Comparison of ENCODE assay signal across 8 cellular contexts in the genomic region with DNA sequence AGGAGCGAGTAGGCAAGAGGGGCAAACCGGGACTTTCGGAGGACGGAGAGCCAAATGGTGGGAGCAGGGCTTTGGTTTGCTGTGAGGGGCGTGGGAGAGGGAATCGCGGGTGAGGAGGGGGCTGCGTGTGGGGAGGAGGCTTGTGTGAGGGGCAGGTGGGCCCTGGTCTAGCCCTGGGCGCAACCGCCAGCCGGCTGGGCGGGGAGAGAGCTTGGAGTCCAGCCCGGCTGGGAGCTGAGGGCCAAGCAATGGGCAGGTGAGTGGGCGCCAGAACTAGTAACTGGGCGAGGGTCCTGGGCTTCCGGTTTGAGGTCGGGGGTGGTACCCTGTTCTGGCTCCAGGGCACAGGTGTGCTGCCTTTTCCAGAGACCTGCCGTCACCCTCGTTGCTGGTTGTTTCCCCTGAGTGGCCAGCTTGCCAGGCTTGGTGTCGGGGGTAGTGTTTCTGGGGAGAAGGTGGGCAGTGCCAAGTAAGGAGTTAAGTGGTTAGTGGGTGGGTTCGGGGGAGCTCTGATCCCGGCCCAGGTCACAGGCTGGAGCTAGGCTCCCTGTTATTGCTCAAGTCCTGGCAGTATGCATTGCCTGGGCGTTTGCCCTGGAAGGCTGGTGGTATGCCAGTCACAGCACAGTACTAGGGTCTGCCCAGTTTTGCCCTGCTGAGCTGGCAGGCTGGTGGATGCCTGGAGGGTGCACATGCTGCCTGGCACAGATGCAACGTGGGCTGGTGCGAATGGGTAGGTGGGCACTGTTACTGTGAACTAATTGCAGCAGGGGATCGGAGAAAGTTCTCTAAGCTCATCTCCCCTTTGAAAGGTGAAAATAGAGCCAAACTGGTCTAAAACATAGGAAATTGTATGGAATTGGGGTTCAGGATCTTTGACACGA. TPM values are rescaled to one million over a fixed set of nuclear protein-coding genes. Genes with fewer than 3 reads are reported as not detected.
DNase-seq lines count a peak whose midpoint lies in the region; ATAC-seq and TF ChIP-seq lines count a peak whose summit lies in the region.

No MANE protein-coding gene starts in this region.

- no peaks in the 10 kb centered on the region for H3K27me3 Mint-ChIP-seq in stimulated activated memory B cell treated with anti-CD40 and anti-IgM and Interleukin-4, amounts not matched to agents 10 μg/mL and 1 μg/mL and 100 μg/mL, for 72 hours

- DNase-seq in activated CD8-positive, alpha-beta memory T cell treated with anti-CD3 and anti-CD28 coated beads for 48 hours (ENCODE audit: low read depth in 2 of 3, low spot score in 2 of 3): peak in 2 of 3 experiments; percentile 4 to 14
- no peak for DNase-seq in activated CD8-positive, alpha-beta memory T cell treated with anti-CD3 and anti-CD28 coated beads for 24 hours
- DNase-seq in colonic mucosa (peak; percentile 47), middle frontal gyrus (ENCODE audit: extremely low spot score, low spot score) (no peak)

- H2AFZ ChIP-seq in SU-DHL-6 (ENCODE audit: low read depth, low read length, severe bottlenecking): peak overlapping the region; percentile 79

- H3K36me3 Mint-ChIP-seq in stimulated activated memory B cell treated with anti-CD40 and anti-IgM and Interleukin-4, amounts not matched to agents 10 μg/mL and 1 μg/mL and 100 μg/mL, for 72 hours: no peaks in the 10 kb centered on the region

- H3K79me2 ChIP-seq in SU-DHL-6 (ENCODE audit: insufficient read depth, low read length): no peaks in the 10 kb centered on the region

- ATAC-seq in stimulated activated memory B cell treated with anti-CD40 and anti-IgM and Interleukin-4, amounts not matched to agents 10 μg/mL and 1 μg/mL and 100 μg/mL, for 72 hours: peak; percentile 12
- no peak for ATAC-seq in HG03108 (IDR thresholded peaks at IDR 0.05; ENCODE audit: unreplicated experiment)

- H3K4me1 ChIP-seq in colonic mucosa (peaks cover 14% of the 10 kb centered on the region), liver (ENCODE audit: control insufficient read depth in 4 of 4, insufficient read depth in 4 of 4, low read length in 3 of 4) (peaks cover 2 to 28% (median 14%) of the 10 kb centered on the region in 4 donors)

- H3K4me2 ChIP-seq in SU-DHL-6 (ENCODE audit: low read depth, low read length, poor library complexity, severe bottlenecking): peak overlapping the region; percentile 65

- WGBS in liver: 5% methylated on average over 27 of the region's 27 CpGs

- H3K9ac ChIP-seq in SU-DHL-6 (ENCODE audit: low read length): peak overlapping the region; percentile 75
- H3K9ac ChIP-seq in colonic mucosa (ENCODE audit: low read depth in 2 of 2, low read length in 2 of 2): peak overlapping the region; percentile 98 to 99
- H3K9ac ChIP-seq in liver (ENCODE audit: low read depth in 1 of 2, low read length in 2 of 2): peak overlapping the region; percentile 83 to 99

- H3K4me3 Mint-ChIP-seq in stimulated activated memory B cell treated with anti-CD40 and anti-IgM and Interleukin-4, amounts not matched to agents 10 μg/mL and 1 μg/mL and 100 μg/mL, for 72 hours: peak overlapping the region; percentile 99

- intact Hi-C loops in colonic mucosa (cut with DNase I): no loop called here

- peaks cover 70% of the 10 kb centered on the region for H3K4me1 Mint-ChIP-seq in stimulated activated memory B cell treated with anti-CD40 and anti-IgM and Interleukin-4, amounts not matched to agents 10 μg/mL and 1 μg/mL and 100 μg/mL, for 72 hours

- TF ChIP-seq RAD21 in liver (IDR thresholded peaks at IDR 0.05): no peak

- H3K4me3 ChIP-seq in SU-DHL-6 (ENCODE audit: insufficient read depth, low read length, poor library complexity, severe bottlenecking): peak overlapping the region; percentile 89
- peak overlapping the region; percentile 70 for H3K4me3 ChIP-seq in colonic mucosa
- peak overlapping the region; percentile 67 to 85 (median 84) for H3K4me3 ChIP-seq in liver (ENCODE audit: low read depth in 1 of 3, low read length in 3 of 3)

- H3K9me3 Mint-ChIP-seq in stimulated activated memory B cell treated with anti-CD40 and anti-IgM and Interleukin-4, amounts not matched to agents 10 μg/mL and 1 μg/mL and 100 μg/mL, for 72 hours: no peaks in the 10 kb centered on the region

- TF ChIP-seq CTCF in SU-DHL-6 (IDR thresholded peaks at IDR 0.05; ENCODE audit: insufficient read depth, low read length, poor library complexity, severe bottlenecking) (no peak), colonic mucosa (IDR thresholded peaks at IDR 0.05) (no peak), liver (IDR thresholded peaks at IDR 0.05; ENCODE audit: low read depth, low read length, missing input control) (no peak)

- peak overlapping the region; percentile 99 for H3K27ac Mint-ChIP-seq in stimulated activated memory B cell treated with anti-CD40 and anti-IgM and Interleukin-4, amounts not matched to agents 10 μg/mL and 1 μg/mL and 100 μg/mL, for 72 hours

- H3K9me3 ChIP-seq in SU-DHL-6 (ENCODE audit: insufficient read depth, low read length): no peaks in the 10 kb centered on the region
- H3K9me3 ChIP-seq in colonic mucosa: no peaks in the 10 kb centered on the region
- H3K9me3 ChIP-seq in liver (ENCODE audit: control insufficient read depth in 4 of 4, low read length in 3 of 4): no peaks in the 10 kb centered on the region

- H3K36me3 ChIP-seq in SU-DHL-6 (ENCODE audit: low read length) (no peaks in the 10 kb centered on the region), colonic mucosa (no peaks in the 10 kb centered on the region), liver (ENCODE audit: control insufficient read depth in 4 of 4, insufficient read depth in 3 of 4, low read depth in 1 of 4, low read length in 3 of 4) (no peaks in the 10 kb centered on the region)

- H3K27ac ChIP-seq in SU-DHL-6 (ENCODE audit: low read depth, low read length) (peak overlapping the region; percentile 14; the same call in 1 of the 2 replicates), colonic mucosa (peak overlapping the region; percentile 98), liver (ENCODE audit: low read depth in 1 of 2, low read length in 2 of 2) (peak overlapping the region; percentile 98 to 100)

- H3K27me3 ChIP-seq in SU-DHL-6 (ENCODE audit: low read length) (no peaks in the 10 kb centered on the region), colonic mucosa (no peaks in the 10 kb centered on the region), liver (ENCODE audit: control insufficient read depth in 4 of 4, insufficient read depth in 4 of 4, low read length in 3 of 4) (no peaks in the 10 kb centered on the region)

- H3K9me2 ChIP-seq in SU-DHL-6 (replicated peaks; ENCODE audit: insufficient read depth, low read length): no peaks in the 10 kb centered on the region

- peaks cover 6% of the 10 kb centered on the region for H3F3A ChIP-seq in SU-DHL-6 (ENCODE audit: insufficient read depth)

- no peaks in the 10 kb centered on the region for H4K20me1 ChIP-seq in SU-DHL-6 (ENCODE audit: low read depth, low read length)

TF ChIP-seq in liver, 16 proteins besides CTCF, POLR2A, EP300 and RAD21:
- TF ChIP-seq, protein P1, sequence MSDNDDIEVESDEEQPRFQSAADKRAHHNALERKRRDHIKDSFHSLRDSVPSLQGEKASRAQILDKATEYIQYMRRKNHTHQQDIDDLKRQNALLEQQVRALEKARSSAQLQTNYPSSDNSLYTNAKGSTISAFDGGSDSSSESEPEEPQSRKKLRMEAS (IDR thresholded peaks at IDR 0.05): no peak
- TF ChIP-seq EGR1 (IDR thresholded peaks at IDR 0.05; ENCODE audit: low read depth in 2 of 2) (no peak), SP1 (IDR thresholded peaks at IDR 0.05) (peak; percentile 17), HNF4A (conservative IDR thresholded peaks at IDR 0.05) (peak in 1 of 2 donors; percentile 7), JUND (IDR thresholded peaks at IDR 0.05) (no peak), YY1 (IDR thresholded peaks at IDR 0.05) (no peak), FOXA1 (IDR thresholded peaks at IDR 0.05) (no peak), HNF4G (IDR thresholded peaks at IDR 0.05) (no peak), RXRA (IDR thresholded peaks at IDR 0.05) (peak; percentile 24 to 69)
- TF ChIP-seq, protein P2, sequence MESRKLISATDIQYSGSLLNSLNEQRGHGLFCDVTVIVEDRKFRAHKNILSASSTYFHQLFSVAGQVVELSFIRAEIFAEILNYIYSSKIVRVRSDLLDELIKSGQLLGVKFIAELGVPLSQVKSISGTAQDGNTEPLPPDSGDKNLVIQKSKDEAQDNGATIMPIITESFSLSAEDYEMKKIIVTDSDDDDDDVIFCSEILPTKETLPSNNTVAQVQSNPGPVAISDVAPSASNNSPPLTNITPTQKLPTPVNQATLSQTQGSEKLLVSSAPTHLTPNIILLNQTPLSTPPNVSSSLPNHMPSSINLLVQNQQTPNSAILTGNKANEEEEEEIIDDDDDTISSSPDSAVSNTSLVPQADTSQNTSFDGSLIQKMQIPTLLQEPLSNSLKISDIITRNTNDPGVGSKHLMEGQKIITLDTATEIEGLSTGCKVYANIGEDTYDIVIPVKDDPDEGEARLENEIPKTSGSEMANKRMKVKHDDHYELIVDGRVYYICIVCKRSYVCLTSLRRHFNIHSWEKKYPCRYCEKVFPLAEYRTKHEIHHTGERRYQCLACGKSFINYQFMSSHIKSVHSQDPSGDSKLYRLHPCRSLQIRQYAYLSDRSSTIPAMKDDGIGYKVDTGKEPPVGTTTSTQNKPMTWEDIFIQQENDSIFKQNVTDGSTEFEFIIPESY (IDR thresholded peaks at IDR 0.05): no peak

RNA-seq across cellular contexts. Expression of a gene that starts 0.7 kb away (rescaled TPM):
- total RNA-seq in colonic mucosa (10 to 100 TPM; 18.2 to 38.4 TPM), liver (10 to 100 TPM in 1 of 2 donors, 1 to 10 TPM in 1; 6.7 to 17.8 TPM)
- 1 to 10 TPM; 5.2 to 6.7 TPM for polyA plus RNA-seq in liver

RNA-seq across cellular contexts. Expression of a gene that starts 42.9 kb away (rescaled TPM):
- total RNA-seq in colonic mucosa (under 1 TPM; 0.07 to 0.42 TPM), liver (not detected)
- polyA plus RNA-seq in liver: not detected

Comparison
In these comparisons a context has a peak if more than half of its experiments do, and no peak if none do; other contexts are left out.
1. DNase-seq: peak in activated CD8-positive, alpha-beta memory T cell treated with anti-CD3 and anti-CD28 coated beads for 48 hours (2 of 3) and colonic mucosa (single experiment); none in activated CD8-positive, alpha-beta memory T cell treated with anti-CD3 and anti-CD28 coated beads for 24 hours (single experiment) and middle frontal gyrus (single experiment).
2. H3K27ac ChIP-seq: peak in every context shown above with its lines; median percentile 99 in liver; 98 in colonic mucosa; 14 in SU-DHL-6.
3. Peak in every context shown above with its lines, with median percentiles within 50 percentile points of each other: H3K4me3 ChIP-seq and H3K9ac ChIP-seq.